ENCODE assay signal across 19 cellular contexts in genomic region chr7:80740778-80741545, GRCh38.
DNase-seq lines count a peak whose midpoint lies in the region; ATAC-seq, FAIRE-seq and TF ChIP-seq lines count a peak whose summit lies in the region.
"Had no signal": no experiment of that assay in that cellular context is flagged by ENCODE, and none has a peak within 500 bp of the region (broad histone marks: within the 10 kb centered on the region; RNA-seq: fewer than 3 reads in every experiment).

No MANE protein-coding gene starts in this region.

- peak overlapping the region; percentile 39 for H3K27ac ChIP-seq in PC-3 (ENCODE audit: low read length)
- H3K27ac ChIP-seq in fibroblast of lung (ENCODE audit: insufficient read depth, low read length): no peak overlapping the region
- peak overlapping the region; percentile 75 for H3K27ac ChIP-seq in smooth muscle cell (ENCODE audit: low read depth)
- H3K27ac ChIP-seq in ovary: no peak overlapping the region
- H3K27ac ChIP-seq: psoas muscle, SJCRH30, upper lobe of right lung had no signal

- BruUV-seq in PC-3 (replicated peaks; lab: Mats Ljungman, UMichigan): no TSS peak

- no peaks in the 10 kb centered on the region for H3K79me2 ChIP-seq in PC-3 (ENCODE audit: low read length)
- no peaks in the 10 kb centered on the region for H3K79me2 ChIP-seq in fibroblast of lung (ENCODE audit: control insufficient read depth, insufficient read depth, low read length)
- H3K79me2 ChIP-seq in smooth muscle cell (ENCODE audit: low read depth): no peaks in the 10 kb centered on the region

- H4K20me1 ChIP-seq in PC-3 (ENCODE audit: low read length): no peaks in the 10 kb centered on the region
- H4K20me1 ChIP-seq in fibroblast of lung (ENCODE audit: control insufficient read depth, extremely low read depth, insufficient read depth, low read length): no peaks in the 10 kb centered on the region
- H4K20me1 ChIP-seq in smooth muscle cell (ENCODE audit: low read depth): no peaks in the 10 kb centered on the region

- peaks cover 28% of the 10 kb centered on the region for H3K4me1 ChIP-seq in PC-3 (ENCODE audit: insufficient read depth, low read length)
- peaks cover 13% of the 10 kb centered on the region for H3K4me1 ChIP-seq in fibroblast of lung (ENCODE audit: control insufficient read depth, extremely low read depth, insufficient read depth, low read length)
- H3K4me1 ChIP-seq in smooth muscle cell (ENCODE audit: low read depth): peaks cover 7% of the 10 kb centered on the region
- H3K4me1 ChIP-seq in ovary (ENCODE audit: insufficient read depth): no peaks in the 10 kb centered on the region
- H3K4me1 ChIP-seq: psoas muscle, upper lobe of right lung had no signal

- ATAC-seq in PC-3 (peak; percentile 77), GM21390 (IDR thresholded peaks at IDR 0.05; ENCODE audit: unreplicated experiment) (no peak)
- ATAC-seq: psoas muscle, upper lobe of right lung had no signal

- POLR2A ChIA-PET in PC-3 (lab: Charles Lee; ENCODE audit: unreplicated experiment): interaction anchor here (0.6 to 0.9 kb wide), 2 partner anchors 179 to 304 kb away, joined by 3 to 13 read pairs; no protein-coding TSS in a partner anchor

- no peaks in the 10 kb centered on the region for H3K27me3 ChIP-seq in PC-3 (ENCODE audit: low read length)
- no peaks in the 10 kb centered on the region for H3K27me3 ChIP-seq in fibroblast of lung (ENCODE audit: control insufficient read depth, insufficient read depth, low read length)
- H3K27me3 ChIP-seq in smooth muscle cell (ENCODE audit: low read depth): no peaks in the 10 kb centered on the region
- H3K27me3 ChIP-seq in ovary: peaks cover 3% of the 10 kb centered on the region
- H3K27me3 ChIP-seq: SJCRH30, upper lobe of right lung had no signal

- DNase-seq in PC-3: peak; percentile 63
- DNase-seq in fibroblast of lung (ENCODE audit: low read depth in 2 of 2): peak; percentile 51 to 90
- DNase-seq in smooth muscle cell (lab: John Stamatoyannopoulos, UW; ENCODE audit: unreplicated experiment): no peak
- DNase-seq in ovary: no peak
- no peak for DNase-seq in HPDE6-E6E7 (ENCODE audit: extremely low spot score)
- no peak for DNase-seq in DMS153 treated with DMSO at 0.1 percent for 48 hours (lab: John Stamatoyannopoulos, UW; ENCODE audit: unreplicated experiment)
- DNase-seq: activated CD4-positive, alpha-beta memory T cell treated with anti-CD3 and anti-CD28 coated beads, Interleukin-2, amount 10 ng/mL, durations not matched to agents 7 days and 5 days; activated effector memory CD4-positive, alpha-beta T cell treated with Interleukin-2 at 50 U/mL for 16 hours; CD4-positive, alpha-beta memory T cell; GDM1; glutamatergic neuron; NCI-H187 treated with DMSO at 0.1 percent for 48 hours; psoas muscle; stimulated activated CD4-positive, alpha-beta T cell treated with anti-CD3 and anti-CD28 coated beads, Interleukin-2, amount 100 ng/mL, for 48 hours; upper lobe of right lung had no signal

- H3K4me3 ChIP-seq in PC-3 (ENCODE audit: low read length) (peak overlapping the region; percentile 22; the same call in 1 of the 2 replicates), fibroblast of lung (replicated peaks in 1 of 4; ENCODE audit: control extremely low read depth in 1 of 4, insufficient read depth in 1 of 4, low read depth in 3 of 4, low read length in 4 of 4) (no peak overlapping the region), smooth muscle cell (no peak overlapping the region), ovary (no peak overlapping the region)
- H3K4me3 ChIP-seq: psoas muscle, SJCRH30, upper lobe of right lung had no signal

- H3K36me3 ChIP-seq in PC-3 (ENCODE audit: low read depth, low read length) (peaks cover 3% of the 10 kb centered on the region; the same call in 1 of the 2 replicates), fibroblast of lung (ENCODE audit: control insufficient read depth, insufficient read depth, low read length) (peaks cover 3% of the 10 kb centered on the region), smooth muscle cell (ENCODE audit: low read depth) (no peaks in the 10 kb centered on the region), ovary (no peaks in the 10 kb centered on the region)
- H3K36me3 ChIP-seq: upper lobe of right lung had no signal

- no peak for TF ChIP-seq POLR2A in ovary (IDR thresholded peaks at IDR 0.05)

- H3K9me3 ChIP-seq in PC-3 (ENCODE audit: low read length) (no peaks in the 10 kb centered on the region), fibroblast of lung (ENCODE audit: control insufficient read depth, insufficient read depth, low read depth, low read length) (no peaks in the 10 kb centered on the region), smooth muscle cell (replicated peaks; ENCODE audit: low read depth) (no peaks in the 10 kb centered on the region), ovary (no peaks in the 10 kb centered on the region)
- H3K9me3 ChIP-seq: psoas muscle, SJCRH30, upper lobe of right lung had no signal

- H3F3A ChIP-seq in PC-3 (ENCODE audit: low read length, unreplicated experiment) (no peaks in the 10 kb centered on the region), smooth muscle cell (ENCODE audit: low read depth) (no peaks in the 10 kb centered on the region)

- H2AFZ ChIP-seq in PC-3 (ENCODE audit: low read length): no peak overlapping the region
- no peak overlapping the region for H2AFZ ChIP-seq in fibroblast of lung (ENCODE audit: low read length)
- no peak overlapping the region for H2AFZ ChIP-seq in smooth muscle cell (ENCODE audit: low read depth)

- peak overlapping the region; percentile 52 for H3K4me2 ChIP-seq in PC-3 (ENCODE audit: low read length)
- H3K4me2 ChIP-seq in fibroblast of lung (ENCODE audit: extremely low read depth, insufficient read depth, low read length): peak overlapping the region; percentile 32
- H3K4me2 ChIP-seq in smooth muscle cell: peak overlapping the region; percentile 53

- H3K9me2 ChIP-seq in PC-3 (replicated peaks; ENCODE audit: low read length): no peaks in the 10 kb centered on the region

- intact Hi-C loops in PC-3 (cut with micrococcal nuclease): no loop called here
- intact Hi-C loops in ovary (cut with DNase I): no loop called here

- peak; percentile 97 for FAIRE-seq in G401.6 (lab: Jason Lieb, UNC)
- FAIRE-seq: GM19239 had no signal

- TF ChIP-seq CTCF in PC-3 (conservative IDR thresholded peaks at IDR 0.05; ENCODE audit: low read depth, low read length) (no peak), fibroblast of lung (conservative IDR thresholded peaks at IDR 0.05 in 1 of 2, IDR thresholded peaks at IDR 0.05 in 1 of 2; ENCODE audit: low read depth in 1 of 2, low read length in 2 of 2) (no peak), smooth muscle cell (IDR thresholded peaks at IDR 0.05; ENCODE audit: borderline replicate concordance, insufficient read depth, poor library complexity, severe bottlenecking) (no peak), ovary (IDR thresholded peaks at IDR 0.05) (no peak)

- H3K9ac ChIP-seq in PC-3 (ENCODE audit: low read length) (no peak overlapping the region), fibroblast of lung (ENCODE audit: insufficient read depth, low read length) (no peak overlapping the region), smooth muscle cell (ENCODE audit: low read depth) (peak overlapping the region; percentile 6)

- WGBS in smooth muscle cell (ENCODE audit: low lambda C conversion rate): 0% methylated on average over 1 of the region's 1 CpG
- 10 to 15% (median 11%) methylated on average over 1 of the region's 1 CpG for WGBS in ovary, 3 donors

- TF ChIP-seq EP300 in ovary (IDR thresholded peaks at IDR 0.05): no peak

- CTCF ChIA-PET in PC-3 (lab: Charles Lee): interaction anchor here (0.6 kb wide), 1 partner anchor 178 kb away, joined by 12 read pairs; the partner anchor contains the start of gene SEMA3C

Comparison
In these comparisons a context has a peak if more than half of its experiments do, and no peak if none do; other contexts are left out.
1. DNase-seq: peak in PC-3 (single experiment) and fibroblast of lung (2 of 2); none in smooth muscle cell (single experiment), ovary (0 of 5), HPDE6-E6E7 (single experiment) and DMS153 treated with DMSO at 0.1 percent for 48 hours (single experiment).
2. H3K27ac ChIP-seq: peak in PC-3 (single experiment) and smooth muscle cell (single experiment); none in fibroblast of lung (single experiment) and ovary (0 of 2).
3. Peak in every context shown above with its lines, with median percentiles within 50 percentile points of each other: H3K4me2 ChIP-seq.